21 cellular contexts compared by ENCODE assay signal in the genomic region with DNA sequence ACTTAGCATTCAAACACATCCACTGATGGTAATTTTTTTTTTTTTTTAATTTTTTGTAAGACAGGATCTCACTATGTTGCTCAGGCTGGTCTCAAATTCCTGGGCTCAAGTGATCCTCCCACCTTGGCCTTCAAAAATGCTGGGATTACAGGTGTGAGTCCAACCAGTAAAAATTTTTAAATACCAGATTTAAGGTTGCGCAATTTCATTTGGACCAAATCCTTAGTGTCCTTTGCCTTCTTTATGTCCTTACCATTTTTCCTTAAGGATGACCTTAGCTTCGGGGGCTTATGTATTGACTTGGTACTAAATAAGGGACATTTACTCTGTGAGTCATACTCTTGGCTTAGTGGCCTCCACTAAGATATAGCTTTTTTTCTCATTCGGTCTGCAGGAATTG. TPM values are rescaled to one million over a fixed set of nuclear protein-coding genes. Genes with fewer than 3 reads are reported as not detected.
A peak's percentile ranks its signal among the peaks of the same experiment; 100 is the strongest.
DNase-seq lines count a peak whose midpoint lies in the region; ATAC-seq, FAIRE-seq and TF ChIP-seq lines count a peak whose summit lies in the region.
"Had no signal": no experiment of that assay in that cellular context is flagged by ENCODE, and none has a peak within 500 bp of the region (broad histone marks: within the 10 kb centered on the region; RNA-seq: fewer than 3 reads in every experiment).

No MANE protein-coding gene starts in this region.

- H3K4me2 ChIP-seq in A549, result no peak overlapping the region
- no peak overlapping the region for H3K4me2 ChIP-seq in IMR-90 (ENCODE audit: low read depth, low read length)
- no peak overlapping the region for H3K4me2 ChIP-seq in OCI-LY1 (ENCODE audit: low read length)
- no peak overlapping the region for H3K4me2 ChIP-seq in H1 (ENCODE audit: insufficient read depth in 1 of 2, low read depth in 2 of 2, low read length in 2 of 2)
- H3K4me2 ChIP-seq: BLaER1 treated with 17β-estradiol and CSF1 and Interleukin-3, amounts not matched to agents 10 nM and 100 nM had no signal

- no peak overlapping the region for H3K27ac ChIP-seq in A549
- H3K27ac ChIP-seq in IMR-90 (ENCODE audit: insufficient read depth, low read length), result no peak overlapping the region
- peak overlapping the region; percentile 32 for H3K27ac ChIP-seq in OCI-LY1 (ENCODE audit: low read depth, low read length, poor library complexity, severe bottlenecking)
- H3K27ac ChIP-seq in H1 (ENCODE audit: low read depth, low read length), result no peak overlapping the region
- no peak overlapping the region for H3K27ac ChIP-seq in left lung
- H3K27ac ChIP-seq: BLaER1 treated with 17β-estradiol and CSF1 and Interleukin-3, amounts not matched to agents 10 nM and 100 nM; C4-2B had no signal

- H3K14ac ChIP-seq in IMR-90 (replicated peaks; ENCODE audit: low read depth, low read length) (no peak overlapping the region), H1 (ENCODE audit: insufficient read length) (no peak overlapping the region)

- H4K8ac ChIP-seq in IMR-90 (ENCODE audit: low read depth in 2 of 2, low read length in 2 of 2) (no peak overlapping the region), H1 (ENCODE audit: extremely low read depth, insufficient read depth, low read length) (no peak overlapping the region)

- TF ChIP-seq POLR2A in A549 (IDR thresholded peaks at IDR 0.05; ENCODE audit: low read length), result no peak
- no peak for TF ChIP-seq POLR2A in IMR-90 (IDR thresholded peaks at IDR 0.05; ENCODE audit: low read depth, low read length)
- TF ChIP-seq POLR2A in H1 (IDR thresholded peaks at IDR 0.05; ENCODE audit: control extremely low read depth in 1 of 2, low read depth in 2 of 2, low read length in 2 of 2), result no peak

- intact Hi-C loops in IMR-90 (cut with micrococcal nuclease) (no loop called here), left lung (cut with DNase I) (no loop called here), posterior vena cava (cut with DNase I) (no loop called here)

- no peak overlapping the region for H2AK9ac ChIP-seq in IMR-90 (replicated peaks; ENCODE audit: low read depth, low read length, poor library complexity)

- no peaks in the 10 kb centered on the region for H3K9me1 ChIP-seq in IMR-90 (ENCODE audit: insufficient read depth, low read length)

- FAIRE-seq in A549 (lab: Jason Lieb, UNC), result no peak
- FAIRE-seq in H1 (lab: Jason Lieb, UNC), result no peak
- FAIRE-seq: A204.1, D721Med, G401.6, GM19239 had no signal

- H3F3A ChIP-seq in OCI-LY1 (ENCODE audit: insufficient read depth, low read length), result peaks cover 6% of the 10 kb centered on the region; the same call in 1 of the 2 replicates

- TF ChIP-seq CTCF in A549 (IDR thresholded peaks at IDR 0.05) (no peak), IMR-90 (conservative IDR thresholded peaks at IDR 0.05; ENCODE audit: low read depth, low read length) (no peak), OCI-LY1 (IDR thresholded peaks at IDR 0.05; ENCODE audit: low read length) (no peak), H1 (IDR thresholded peaks at IDR 0.05; ENCODE audit: control extremely low read depth in 1 of 3, insufficient read depth in 1 of 3, low read depth in 1 of 3, low read length in 3 of 3) (no peak), left lung (IDR thresholded peaks at IDR 0.05) (no peak)

- H3K79me2 ChIP-seq in OCI-LY1 (ENCODE audit: insufficient read depth, low read length) (no peaks in the 10 kb centered on the region), H1 (ENCODE audit: control insufficient read depth in 1 of 2, insufficient read depth in 2 of 2, low read length in 2 of 2) (no peaks in the 10 kb centered on the region)

- H3K23me2 ChIP-seq in H1 (ENCODE audit: low read depth, low read length), result peaks cover 11% of the 10 kb centered on the region; the same call in 1 of the 2 replicates

- TF ChIP-seq EP300 in A549 (IDR thresholded peaks at IDR 0.05) (no peak), H1 (IDR thresholded peaks at IDR 0.05; ENCODE audit: borderline replicate concordance in 1 of 2, low read depth in 2 of 2, low read length in 2 of 2) (no peak)

- no peak overlapping the region for H2AK5ac ChIP-seq in IMR-90 (ENCODE audit: low read depth, low read length)
- H2AK5ac ChIP-seq in H1 (ENCODE audit: low read depth, low read length), result no peak overlapping the region

- 75% methylated on average over 3 of the region's 3 CpGs for WGBS in A549 (ENCODE audit: missing lambda C conversion rate)
- WGBS in IMR-90 (ENCODE audit: extremely low coverage in 2 of 2, insufficient read length in 1 of 2), 2 experiments, result no CpG with 5 or more reads among the region's 3 CpGs
- 89% methylated on average over 3 of the region's 3 CpGs; no CpG with 5 or more reads in 1 of the 2 experiments for WGBS in H1 (ENCODE audit: extremely low coverage in 1 of 2, insufficient coverage in 1 of 2, insufficient read length in 1 of 2, insufficient replicate concordance in 2 of 2, low coverage in 1 of 2, low lambda C conversion rate in 2 of 2, missing lambda C conversion rate in 1 of 2), 2 experiments

- no peak overlapping the region for H2BK15ac ChIP-seq in IMR-90 (ENCODE audit: low read depth, low read length)
- no peak overlapping the region for H2BK15ac ChIP-seq in H1 (ENCODE audit: low read length)

- H3K9ac ChIP-seq in IMR-90 (ENCODE audit: low read depth, low read length) (no peak overlapping the region), OCI-LY1 (ENCODE audit: low read length) (no peak overlapping the region), H1 (replicated peaks in 1 of 4; ENCODE audit: extremely low read depth in 1 of 4, low read depth in 3 of 4, low read length in 3 of 4) (no peak overlapping the region)
- H3K9ac ChIP-seq: BLaER1 treated with 17β-estradiol and CSF1 and Interleukin-3, amounts not matched to agents 10 nM and 100 nM had no signal

- no peak for ATAC-seq in A549
- ATAC-seq in IMR-90 (ENCODE audit: low read depth), result no peak
- ATAC-seq in HG03469 (IDR thresholded peaks at IDR 0.05; ENCODE audit: unreplicated experiment), result no peak
- ATAC-seq in left lung, result no peak
- ATAC-seq: CD8-positive, alpha-beta T cell had no signal

- no peaks in the 10 kb centered on the region for H3K79me1 ChIP-seq in IMR-90 (ENCODE audit: low read depth in 1 of 2, low read length in 2 of 2)
- H3K79me1 ChIP-seq in H1 (ENCODE audit: low read depth, low read length), result no peaks in the 10 kb centered on the region; the same call in 1 of the 2 replicates

- H2BK20ac ChIP-seq in IMR-90 (ENCODE audit: low read depth, low read length), result no peak overlapping the region
- no peak overlapping the region for H2BK20ac ChIP-seq in H1 (ENCODE audit: low read length)

- dilution Hi-C loops in IMR-90 (cut with HindIII; ENCODE audit: low sequenced_read_pairs, unreplicated experiment), result no loop called here

- no peak overlapping the region for H2BK5ac ChIP-seq in IMR-90 (ENCODE audit: low read depth, low read length, poor library complexity, severe bottlenecking)
- H2BK5ac ChIP-seq in H1 (ENCODE audit: low read depth, low read length), result no peak overlapping the region

- no peaks in the 10 kb centered on the region for H4K20me1 ChIP-seq in IMR-90 (ENCODE audit: insufficient read depth, low read length)
- no peaks in the 10 kb centered on the region for H4K20me1 ChIP-seq in OCI-LY1 (ENCODE audit: insufficient read depth, low read length)
- H4K20me1 ChIP-seq in H1 (replicated peaks in 1 of 2; ENCODE audit: control insufficient read depth in 1 of 2, insufficient read depth in 2 of 2, low read length in 2 of 2), result no peaks in the 10 kb centered on the region
- H4K20me1 ChIP-seq: BLaER1 treated with 17β-estradiol and CSF1 and Interleukin-3, amounts not matched to agents 10 nM and 100 nM had no signal

- BruUV-seq in IMR-90 (replicated peaks; lab: Mats Ljungman, UMichigan), result no TSS peak

- H3K4me1 ChIP-seq in A549, result no peaks in the 10 kb centered on the region
- H3K4me1 ChIP-seq in IMR-90 (ENCODE audit: control insufficient read depth, insufficient read depth, low read length), result no peaks in the 10 kb centered on the region
- H3K4me1 ChIP-seq in OCI-LY1 (ENCODE audit: insufficient read depth, low read length, severe bottlenecking), result peaks cover 47% of the 10 kb centered on the region
- peaks cover 0 to 3% (median 0%) of the 10 kb centered on the region in 4 experiments; a peak in 2 of 7 replicates for H3K4me1 ChIP-seq in H1 (replicated peaks in 1 of 4; ENCODE audit: control insufficient read depth in 3 of 4, insufficient read depth in 4 of 4, low read length in 3 of 4)
- peaks cover 0 to 36% of the 10 kb centered on the region in 2 donors for H3K4me1 ChIP-seq in left lung

- H4K5ac ChIP-seq in IMR-90 (ENCODE audit: low read depth, low read length) (no peak overlapping the region), H1 (ENCODE audit: insufficient read length, low read depth, low read length) (no peak overlapping the region)

- H3K18ac ChIP-seq in IMR-90 (ENCODE audit: low read depth, low read length), result no peak overlapping the region
- H3K18ac ChIP-seq in H1 (ENCODE audit: extremely low read depth, low read length), result no peak overlapping the region

- POLR2A ChIA-PET in A549 (lab: Yijun Ruan, JAX) (no interaction called here), IMR-90 (lab: Charles Lee; ENCODE audit: unreplicated experiment) (no interaction called here), H1 (lab: Charles Lee; ENCODE audit: partially characterized antibody) (no interaction called here)

- H3K27me3 ChIP-seq in IMR-90 (ENCODE audit: control insufficient read depth, insufficient read depth, low read length) (no peaks in the 10 kb centered on the region; the same call in 1 of the 2 replicates), OCI-LY1 (ENCODE audit: insufficient read depth, low read length) (no peaks in the 10 kb centered on the region), H1 (replicated peaks in 1 of 4; ENCODE audit: control insufficient read depth in 3 of 4, extremely low read depth in 1 of 4, insufficient read depth in 3 of 4, low read length in 3 of 4) (peaks cover 0 to 4% (median 1%) of the 10 kb centered on the region in 4 experiments; a peak in 3 of 7 replicates), left lung (peaks cover 0 to 13% of the 10 kb centered on the region in 2 donors)
- H3K27me3 ChIP-seq: BLaER1 treated with 17β-estradiol and CSF1 and Interleukin-3, amounts not matched to agents 10 nM and 100 nM had no signal

- H3K4me3 ChIP-seq in A549 (no peak overlapping the region), IMR-90 (ENCODE audit: insufficient read depth, low read depth, low read length) (no peak overlapping the region), OCI-LY1 (ENCODE audit: low read depth, low read length, poor library complexity, severe bottlenecking) (no peak overlapping the region), H1 (ENCODE audit: extremely low read depth in 1 of 4, insufficient read depth in 2 of 4, low read depth in 3 of 4, low read length in 4 of 4) (no peak overlapping the region), left lung (no peak overlapping the region)
- H3K4me3 ChIP-seq: BLaER1 treated with 17β-estradiol and CSF1 and Interleukin-3, amounts not matched to agents 10 nM and 100 nM had no signal

- H3K9me3 ChIP-seq in A549 (no peaks in the 10 kb centered on the region), IMR-90 (ENCODE audit: control insufficient read depth, insufficient read depth, low read length) (no peaks in the 10 kb centered on the region), OCI-LY1 (ENCODE audit: low read length) (no peaks in the 10 kb centered on the region), H1 (ENCODE audit: insufficient read depth in 2 of 2, low read depth in 1 of 2, low read length in 1 of 2) (no peaks in the 10 kb centered on the region), left lung (no peaks in the 10 kb centered on the region)
- H3K9me3 ChIP-seq: Caco-2 had no signal

- no peak overlapping the region for H3K23ac ChIP-seq in IMR-90 (ENCODE audit: low read depth, low read length)
- no peak overlapping the region for H3K23ac ChIP-seq in H1 (ENCODE audit: insufficient read length)

- no peak overlapping the region for H3K56ac ChIP-seq in IMR-90 (ENCODE audit: extremely low read depth, insufficient read depth, low read length)
- H3K56ac ChIP-seq in H1 (replicated peaks; ENCODE audit: insufficient read length, low read depth, low read length), result no peak overlapping the region

- CTCF ChIA-PET in A549 (lab: Yijun Ruan, JAX), result no interaction called here
- CTCF ChIA-PET in IMR-90 (lab: Yijun Ruan, JAX), result no interaction called here
- CTCF ChIA-PET in H1 (lab: Charles Lee; ENCODE audit: partially characterized antibody), result interaction anchor here (0.7 to 3.4 kb wide), 13 partner anchors 12 to 287 kb away, joined by 3 to 31 read pairs (median 5); no protein-coding TSS in a partner anchor

- no peaks in the 10 kb centered on the region for H3K9me2 ChIP-seq in OCI-LY1 (ENCODE audit: low read depth, low read length)

- TF ChIP-seq RAD21 in A549 (conservative IDR thresholded peaks at IDR 0.05 in 1 of 2, IDR thresholded peaks at IDR 0.05 in 1 of 2) (no peak), IMR-90 (IDR thresholded peaks at IDR 0.05; ENCODE audit: low read length) (no peak), H1 (IDR thresholded peaks at IDR 0.05 in 1 of 2, conservative IDR thresholded peaks at IDR 0.05 in 1 of 2; ENCODE audit: low read depth in 2 of 2, low read length in 2 of 2) (no peak)

- no peak overlapping the region for H2BK12ac ChIP-seq in H1 (ENCODE audit: low read depth, low read length)

- no peak for DNase-seq in A549 (ENCODE audit: low read depth in 1 of 2, low spot score in 1 of 2)
- DNase-seq in IMR-90, result no peak
- no peak for DNase-seq in H1 (ENCODE audit: low read depth in 1 of 2, low spot score in 2 of 2)
- DNase-seq in T1000 (lab: John Stamatoyannopoulos, UW), result no peak
- DNase-seq in left lung, result no peak
- DNase-seq in posterior vena cava (ENCODE audit: low spot score), result no peak
- DNase-seq: 8988T; Caco-2; Calu3; CD4-positive, alpha-beta T cell; CD8-positive, alpha-beta T cell; DMS79 treated with DMSO at 0.1 percent for 48 hours; GF-D8 had no signal

- H3K4ac ChIP-seq in IMR-90 (ENCODE audit: low read depth, low read length), result no peak overlapping the region
- H3K4ac ChIP-seq in H1 (replicated peaks; ENCODE audit: insufficient read length, low read depth, low read length), result no peak overlapping the region

- H4K91ac ChIP-seq in IMR-90 (ENCODE audit: insufficient read depth, low read depth, low read length) (no peak overlapping the region), H1 (replicated peaks; ENCODE audit: insufficient read length, low read length) (no peak overlapping the region)

- no peaks in the 10 kb centered on the region for H3K36me3 ChIP-seq in IMR-90 (ENCODE audit: control insufficient read depth, insufficient read depth, low read length)
- no peaks in the 10 kb centered on the region for H3K36me3 ChIP-seq in OCI-LY1 (ENCODE audit: insufficient read depth, low read length)
- H3K36me3 ChIP-seq in H1 (ENCODE audit: control insufficient read depth in 2 of 4, insufficient read depth in 4 of 4, low read length in 3 of 4), result no peaks in the 10 kb centered on the region
- H3K36me3 ChIP-seq in left lung, result no peaks in the 10 kb centered on the region
- H3K36me3 ChIP-seq: BLaER1 treated with 17β-estradiol and CSF1 and Interleukin-3, amounts not matched to agents 10 nM and 100 nM had no signal

- H2BK120ac ChIP-seq in IMR-90 (ENCODE audit: low read depth, low read length) (no peak overlapping the region), H1 (replicated peaks; ENCODE audit: low read depth, low read length) (no peak overlapping the region)

- in situ Hi-C loops in IMR-90 (cut with MboI; ENCODE audit: low sequenced_read_pairs), result no loop called here

- no peak overlapping the region for H2AFZ ChIP-seq in IMR-90 (replicated peaks; ENCODE audit: low read length, poor library complexity)
- H2AFZ ChIP-seq in OCI-LY1 (ENCODE audit: low read length), result no peak overlapping the region
- no peak overlapping the region for H2AFZ ChIP-seq in H1 (ENCODE audit: low read length)

RNA-seq across cellular contexts. Expression of a gene that starts 4.1 kb away (rescaled TPM):
- 10.2 and 10.3 TPM in 2 replicates for polyA plus RNA-seq in A549 (2011; rRNA removed)
- polyA plus RNA-seq in A549 (2012; cell fraction: cytosol; rRNA removed), result 2.6 and 3.5 TPM in 2 replicates
- polyA plus RNA-seq in A549 (2012; cell fraction: nucleus; rRNA removed), result 1.3 and 1.8 TPM in 2 replicates
- polyA plus RNA-seq in A549 (2017; fragmentation: RNase III; extraction: RNeasy Plus Mini Kit Qiagen cat#74134 plus additional on column Dnase treatment), result 4.0 to 6.0 TPM (median 4.9 TPM) in 3 replicates
- polyA minus RNA-seq in A549 (2011; rRNA and poly(A)+ RNA removed), result 7.0 and 7.7 TPM in 2 replicates
- under 0.01 TPM in 1 of 2 replicates, not detected in the other for total RNA-seq in IMR-90 (2012; rRNA removed)
- not detected in 2 replicates for polyA plus RNA-seq in IMR-90 (2012; rRNA removed)
- polyA plus RNA-seq in IMR-90 (2012; cell fraction: cytosol; rRNA removed), result 0.03 and 0.04 TPM in 2 replicates
- 0.08 TPM in 1 of 2 replicates, not detected in the other for polyA plus RNA-seq in IMR-90 (2012; cell fraction: nucleus; rRNA removed; ENCODE audit: low replicate concordance)
- 9.9 and 12.3 TPM in 2 replicates for total RNA-seq in H1 (2021; fragmentation: NEBNext Ultra II Directional; extraction: Animal tissue kit (Norgen Biotek cat#: 25700))
- polyA plus RNA-seq in H1 (2011; rRNA removed), result 4.0 and 6.3 TPM in 2 replicates
- polyA plus RNA-seq in H1 (2011; cell fraction: cytosol; rRNA removed), result 6.7 TPM
- 3.7 TPM for polyA plus RNA-seq in H1 (2011; cell fraction: nucleus; rRNA removed)
- polyA plus RNA-seq in H1 (2012, experiment 1 of 2), result 7.1 to 8.0 TPM (median 7.2 TPM) in 4 replicates
- 4.8 TPM for polyA plus RNA-seq in H1 (2012, experiment 2 of 2)
- 26.0 TPM for polyA plus RNA-seq in H1 (2013, experiment 1 of 2)
- 30.8 TPM for polyA plus RNA-seq in H1 (2013, experiment 2 of 2)
- polyA minus RNA-seq in H1 (2011; rRNA and poly(A)+ RNA removed), result 4.9 and 14.6 TPM in 2 replicates
- 7.6 TPM for polyA minus RNA-seq in H1 (2011; cell fraction: cytosol; rRNA and poly(A)+ RNA removed)
- 10.2 TPM for polyA minus RNA-seq in H1 (2011; cell fraction: nucleus; rRNA and poly(A)+ RNA removed)
- total RNA-seq in left lung, result 10 to 100 TPM; 29.3 to 44.8 TPM
- 10 to 100 TPM; 12.4 to 25.5 TPM for total RNA-seq in posterior vena cava
- total RNA-seq: CD8-positive, alpha-beta T cell had no signal

Comparison
In these comparisons a context has a peak if more than half of its experiments do, and no peak if none do; other contexts are left out.
1. RNA of a gene that starts 4.1 kb away (total RNA-seq): 29.3 to 44.8 TPM in left lung, 12.4 to 25.5 TPM in posterior vena cava and 9.9 to 12.3 TPM in H1; under 0.01 TPM in IMR-90; every median in the first group is over 10 times any median in the second.